1 cellular context compared by ENCODE assay signal in the genomic region with DNA sequence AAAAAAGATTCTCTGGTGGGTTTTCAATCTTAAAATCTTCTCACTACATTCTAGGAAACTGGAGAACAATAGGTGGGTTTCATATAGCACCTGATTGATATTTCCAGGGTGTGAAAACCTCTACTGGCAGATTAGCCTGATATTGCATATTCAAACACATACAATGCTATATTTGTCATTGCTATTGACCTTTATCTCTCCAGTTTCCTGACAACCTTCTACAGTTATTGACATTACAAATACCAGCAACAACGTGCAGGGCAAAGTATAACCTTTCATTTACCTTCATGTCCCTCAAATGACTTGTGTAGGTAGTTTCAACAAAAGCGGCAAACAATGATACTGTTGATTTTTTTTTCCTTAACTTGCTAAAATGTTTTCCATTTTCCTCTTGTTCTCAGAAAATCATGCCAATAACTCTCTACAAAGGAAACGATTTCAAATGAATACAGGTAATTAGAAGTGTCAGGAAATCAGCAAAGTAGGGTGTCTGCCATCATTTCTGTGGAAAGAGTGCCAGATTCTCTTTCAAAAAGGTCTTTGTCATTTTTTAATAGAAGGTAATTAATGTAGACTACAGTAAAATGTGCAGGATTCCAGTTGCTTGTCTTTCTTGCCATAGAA.
A peak's percentile ranks its signal among the peaks of the same experiment; 100 is the strongest.
TF ChIP-seq lines count a peak whose summit lies in the region.

No MANE protein-coding gene starts in this region.

TF ChIP-seq in liver, 16 proteins besides CTCF, POLR2A, EP300 and RAD21 (continued from another document):
- peak in 1 of 2 donors; percentile 74 for TF ChIP-seq JUND (IDR thresholded peaks at IDR 0.05)
- TF ChIP-seq, protein P1, sequence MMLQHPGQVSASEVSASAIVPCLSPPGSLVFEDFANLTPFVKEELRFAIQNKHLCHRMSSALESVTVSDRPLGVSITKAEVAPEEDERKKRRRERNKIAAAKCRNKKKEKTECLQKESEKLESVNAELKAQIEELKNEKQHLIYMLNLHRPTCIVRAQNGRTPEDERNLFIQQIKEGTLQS (IDR thresholded peaks at IDR 0.05): peak; percentile 30
- TF ChIP-seq, protein P2, sequence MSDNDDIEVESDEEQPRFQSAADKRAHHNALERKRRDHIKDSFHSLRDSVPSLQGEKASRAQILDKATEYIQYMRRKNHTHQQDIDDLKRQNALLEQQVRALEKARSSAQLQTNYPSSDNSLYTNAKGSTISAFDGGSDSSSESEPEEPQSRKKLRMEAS (IDR thresholded peaks at IDR 0.05): peak; percentile 87
